ENCODE assay signal across 9 cellular contexts in genomic region chr10:62614389-62615157, GRCh38.
DNase-seq lines count a peak whose midpoint lies in the region; ATAC-seq lines count a peak whose summit lies in the region.
"Had no signal": no experiment of that assay in that cellular context is flagged by ENCODE, and none has a peak within 500 bp of the region (broad histone marks: within the 10 kb centered on the region; RNA-seq: fewer than 3 reads in every experiment).

No MANE protein-coding gene starts in this region.

- DNase-seq in activated naive CD4-positive, alpha-beta T cell treated with Interleukin-2 at 50 U/mL for 16 hours: peak; percentile 39
- no peak for DNase-seq in activated naive CD4-positive, alpha-beta T cell treated with anti-CD3 and anti-CD28 coated beads, Interleukin-2, amount 50 U/mL, for 16 hours
- DNase-seq in activated T-helper 2 cell treated with anti-CD3 and anti-CD28 coated beads, Interferon-gamma antibody, Interleukin-2, Interleukin-4, amounts not matched to agents 10 μg/mL and 5 μg/mL and 100 μg/mL, durations not matched to agents 14 hours and 24 hours and 36 hours (ENCODE audit: low spot score): no peak
- DNase-seq in stimulated activated naive CD8-positive, alpha-beta T cell treated with anti-CD3 and anti-CD28 coated beads, Interleukin-15, Interleukin-2, amounts not matched to agents 100 U/mL and 50 U/mL, for 24 hours: peak; percentile 49
- DNase-seq in C1 segment of cervical spinal cord (lab: John Stamatoyannopoulos, UW): no peak
- no peak for DNase-seq in NCI-H1930 (lab: John Stamatoyannopoulos, UW)
- no peak for DNase-seq in NCI-H2227 treated with DMSO at 0.1 percent for 48 hours (lab: John Stamatoyannopoulos, UW)
- DNase-seq: CD4-positive, CD25-positive, alpha-beta regulatory T cell had no signal

- intact Hi-C loops in activated T-helper 2 cell treated with anti-CD3 and anti-CD28 coated beads, Interferon-gamma antibody, Interleukin-2, Interleukin-4, amounts not matched to agents 10 μg/mL and 5 μg/mL and 100 μg/mL, durations not matched to agents 14 hours and 24 hours and 36 hours (cut with micrococcal nuclease): loop anchor here (1.0 to 5.0 kb wide), 10 partner anchors 23 to 543 kb away; partner anchors contain the start of gene EGR2

- peaks cover 79% of the 10 kb centered on the region for H3K4me1 Mint-ChIP-seq in activated T-helper 2 cell treated with anti-CD3 and anti-CD28 coated beads, Interferon-gamma antibody, Interleukin-2, Interleukin-4, amounts not matched to agents 10 μg/mL and 5 μg/mL and 100 μg/mL, durations not matched to agents 14 hours and 24 hours and 36 hours (ENCODE audit: low read depth)

- peaks cover 5% of the 10 kb centered on the region for H3K27me3 Mint-ChIP-seq in activated T-helper 2 cell treated with anti-CD3 and anti-CD28 coated beads, Interferon-gamma antibody, Interleukin-2, Interleukin-4, amounts not matched to agents 10 μg/mL and 5 μg/mL and 100 μg/mL, durations not matched to agents 14 hours and 24 hours and 36 hours (ENCODE audit: low read depth)

- H3K27ac Mint-ChIP-seq in activated T-helper 2 cell treated with anti-CD3 and anti-CD28 coated beads, Interferon-gamma antibody, Interleukin-2, Interleukin-4, amounts not matched to agents 10 μg/mL and 5 μg/mL and 100 μg/mL, durations not matched to agents 14 hours and 24 hours and 36 hours: peak overlapping the region; percentile 65

- H3K36me3 Mint-ChIP-seq in activated T-helper 2 cell treated with anti-CD3 and anti-CD28 coated beads, Interferon-gamma antibody, Interleukin-2, Interleukin-4, amounts not matched to agents 10 μg/mL and 5 μg/mL and 100 μg/mL, durations not matched to agents 14 hours and 24 hours and 36 hours (ENCODE audit: low read depth): no peaks in the 10 kb centered on the region
- H3K36me3 Mint-ChIP-seq: CD4-positive, CD25-positive, alpha-beta regulatory T cell had no signal

- peak; percentile 47 for ATAC-seq in HG03103 (IDR thresholded peaks at IDR 0.05; ENCODE audit: low read depth, unreplicated experiment)
- peak; percentile 90 for ATAC-seq in stimulated activated naive CD8-positive, alpha-beta T cell treated with anti-CD3 and anti-CD28 coated beads, Interleukin-15, Interleukin-2, amounts not matched to agents 100 U/mL and 50 U/mL, for 24 hours

- H3K9me3 Mint-ChIP-seq in activated T-helper 2 cell treated with anti-CD3 and anti-CD28 coated beads, Interferon-gamma antibody, Interleukin-2, Interleukin-4, amounts not matched to agents 10 μg/mL and 5 μg/mL and 100 μg/mL, durations not matched to agents 14 hours and 24 hours and 36 hours: peaks cover 9% of the 10 kb centered on the region
- H3K9me3 Mint-ChIP-seq: CD4-positive, CD25-positive, alpha-beta regulatory T cell had no signal

- H3K4me3 Mint-ChIP-seq in activated T-helper 2 cell treated with anti-CD3 and anti-CD28 coated beads, Interferon-gamma antibody, Interleukin-2, Interleukin-4, amounts not matched to agents 10 μg/mL and 5 μg/mL and 100 μg/mL, durations not matched to agents 14 hours and 24 hours and 36 hours (ENCODE audit: low read depth): no peak overlapping the region
- H3K4me3 Mint-ChIP-seq: CD4-positive, CD25-positive, alpha-beta regulatory T cell had no signal

Comparison
In these comparisons a context has a peak if more than half of its experiments do, and no peak if none do; other contexts are left out.
1. DNase-seq: peak in activated naive CD4-positive, alpha-beta T cell treated with Interleukin-2 at 50 U/mL for 16 hours (single experiment) and stimulated activated naive CD8-positive, alpha-beta T cell treated with anti-CD3 and anti-CD28 coated beads, Interleukin-15, Interleukin-2, amounts not matched to agents 100 U/mL and 50 U/mL, for 24 hours (single experiment); none in activated naive CD4-positive, alpha-beta T cell treated with anti-CD3 and anti-CD28 coated beads, Interleukin-2, amount 50 U/mL, for 16 hours (single experiment), activated T-helper 2 cell treated with anti-CD3 and anti-CD28 coated beads, Interferon-gamma antibody, Interleukin-2, Interleukin-4, amounts not matched to agents 10 μg/mL and 5 μg/mL and 100 μg/mL, durations not matched to agents 14 hours and 24 hours and 36 hours (single experiment), C1 segment of cervical spinal cord (0 of 14), NCI-H1930 (0 of 2) and NCI-H2227 treated with DMSO at 0.1 percent for 48 hours (single experiment).